19 cellular contexts compared by ENCODE assay signal in genomic region chr2:10629819-10630532, GRCh38.
"Had no signal": no experiment of that assay in that cellular context is flagged by ENCODE, and none has a peak within 500 bp of the region (broad histone marks: within the 10 kb centered on the region; RNA-seq: fewer than 3 reads in every experiment).

No MANE protein-coding gene starts in this region.

- H3K27me3 ChIP-seq: esophagus squamous epithelium, suprapubic skin, thyroid gland had no signal

- H3K9me3 Mint-ChIP-seq: dendritic cell treated with granulocyte-macrophage colony-stimulating factor and Interleukin-4, amounts not matched to agents 40 ng/mL and 50 ng/mL, for 4 days; naive B cell; nephron; type B pancreatic cell had no signal

- H3K27ac Mint-ChIP-seq: dendritic cell treated with granulocyte-macrophage colony-stimulating factor and Interleukin-4, amounts not matched to agents 40 ng/mL and 50 ng/mL, for 4 days; nephron; type B pancreatic cell had no signal

- H2AFZ ChIP-seq: parathyroid adenoma had no signal

- ATAC-seq: left cardiac atrium; left ventricle myocardium superior; psoas muscle; sciatic nerve; stimulated activated naive CD8-positive, alpha-beta T cell treated with anti-CD3 and anti-CD28 coated beads, Interleukin-15, Interleukin-2, amounts not matched to agents 100 U/mL and 50 U/mL, for 24 hours had no signal

- H3K9ac ChIP-seq: parathyroid adenoma had no signal

- H3K9me3 ChIP-seq: esophagus squamous epithelium, psoas muscle, suprapubic skin, thyroid gland had no signal

- H3K4me3 Mint-ChIP-seq: dendritic cell treated with granulocyte-macrophage colony-stimulating factor and Interleukin-4, amounts not matched to agents 40 ng/mL and 50 ng/mL, for 4 days; nephron; type B pancreatic cell had no signal

- H3K27me3 Mint-ChIP-seq: dendritic cell treated with granulocyte-macrophage colony-stimulating factor and Interleukin-4, amounts not matched to agents 40 ng/mL and 50 ng/mL, for 4 days; naive B cell; type B pancreatic cell had no signal

- H3K27ac ChIP-seq: esophagus squamous epithelium, parathyroid adenoma, psoas muscle, suprapubic skin, thyroid gland had no signal

- H3K4me1 ChIP-seq: esophagus squamous epithelium, psoas muscle, suprapubic skin, thyroid gland had no signal

- DNase-seq: esophagus squamous epithelium; foreskin fibroblast; kidney; left cardiac atrium; left ventricle myocardium superior; mesenchymal stem cell; midbrain; naive B cell; psoas muscle; retina; stimulated activated naive CD8-positive, alpha-beta T cell treated with anti-CD3 and anti-CD28 coated beads, Interleukin-15, Interleukin-2, amounts not matched to agents 100 U/mL and 50 U/mL, for 24 hours; thyroid gland had no signal

- H3K4me3 ChIP-seq: esophagus squamous epithelium, lung, psoas muscle, suprapubic skin, thyroid gland had no signal
